ENCODE assay signal across 18 cellular contexts in the genomic region with DNA sequence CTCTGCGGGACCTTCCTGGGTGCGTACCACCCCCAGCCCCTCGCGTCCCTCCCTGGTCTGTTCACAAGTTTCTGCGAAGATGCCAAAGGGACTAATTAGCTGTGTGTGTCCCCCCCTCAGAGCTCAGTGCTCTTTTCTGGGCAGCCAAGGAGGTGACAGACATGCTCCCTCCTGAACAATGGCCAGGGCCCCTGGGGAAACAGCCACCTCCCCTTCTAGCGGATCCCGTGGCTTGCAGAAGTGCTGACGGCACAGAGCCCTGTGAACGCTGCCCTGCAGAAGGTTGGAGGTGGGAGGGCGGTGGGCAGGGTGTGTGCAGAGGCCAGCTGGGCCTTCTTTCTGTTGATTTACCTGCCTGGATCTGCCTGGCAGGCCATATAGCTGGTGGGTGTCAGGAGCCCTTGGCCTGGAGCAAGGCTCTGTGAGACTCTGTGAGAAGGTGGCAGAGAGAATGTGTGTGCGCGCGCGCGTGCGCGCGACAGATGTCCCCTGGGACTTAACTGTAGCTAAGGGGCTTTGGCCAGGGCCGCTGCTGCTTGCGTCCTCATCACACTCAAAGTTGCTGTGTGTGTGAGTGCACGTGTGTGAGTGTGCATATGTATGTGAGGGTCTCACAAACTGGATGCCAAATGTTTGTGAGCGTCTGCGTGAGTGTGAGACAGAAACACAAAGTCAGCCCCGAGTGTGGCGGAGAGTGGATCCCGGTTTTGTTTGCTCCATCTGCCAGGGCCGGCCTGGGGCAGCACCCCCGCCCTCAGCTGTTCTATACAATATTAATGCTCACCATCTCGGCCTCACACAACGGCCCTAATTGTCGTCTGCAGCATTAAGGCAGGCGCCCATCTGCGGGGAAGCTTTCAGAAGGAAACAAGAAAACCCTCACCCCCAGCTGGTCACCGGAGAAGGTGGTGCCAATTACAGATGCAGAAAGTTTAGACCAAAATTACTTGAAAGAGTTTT. TPM values are rescaled to one million over a fixed set of nuclear protein-coding genes. Genes with fewer than 3 reads are reported as not detected.
DNase-seq lines count a peak whose midpoint lies in the region; FAIRE-seq and TF ChIP-seq lines count a peak whose summit lies in the region.
"Had no signal": no experiment of that assay in that cellular context is flagged by ENCODE, and none has a peak within 500 bp of the region (broad histone marks: within the 10 kb centered on the region; RNA-seq: fewer than 3 reads in every experiment).

No MANE protein-coding gene starts in this region.

- FAIRE-seq in D721Med (lab: Jason Lieb, UNC) (no peak), kidney (lab: Jason Lieb, UNC) (no peak)

- no peaks in the 10 kb centered on the region for H3K4me1 Mint-ChIP-seq in T-helper 2 cell treated with Interferon-gamma antibody and Interleukin-4, amounts not matched to agents 5 μg/mL and 100 μg/mL, for 36 hours (ENCODE audit: low read depth)
- H3K4me1 Mint-ChIP-seq: B cell had no signal

- peaks cover 28% of the 10 kb centered on the region for H3K27me3 Mint-ChIP-seq in T-helper 2 cell treated with Interferon-gamma antibody and Interleukin-4, amounts not matched to agents 5 μg/mL and 100 μg/mL, for 36 hours (ENCODE audit: low read depth)

- H3K27ac Mint-ChIP-seq in T-helper 2 cell treated with Interferon-gamma antibody and Interleukin-4, amounts not matched to agents 5 μg/mL and 100 μg/mL, for 36 hours: no peak overlapping the region
- H3K27ac Mint-ChIP-seq: activated CD8-positive, alpha-beta T cell treated with anti-CD3 and anti-CD28 coated beads, Interleukin-2, amount 10 ng/mL, durations not matched to agents 7 days and 5 days; activated T-helper 17 cell treated with anti-CD3 and anti-CD28 coated beads, Interleukin-2, amount 50 U/mL, for 72 hours; B cell had no signal

- POLR2A ChIA-PET in HEK293 (lab: Yijun Ruan, JAX): no interaction called here

- H3K4me3 ChIP-seq in HEK293 (ENCODE audit: low read depth, low read length) (no peak overlapping the region), kidney (ENCODE audit: low read length in 2 of 2) (no peak overlapping the region)
- H3K4me3 ChIP-seq: gastrocnemius medialis, GM23248, testis had no signal

- no peaks in the 10 kb centered on the region for H3K9me3 Mint-ChIP-seq in T-helper 2 cell treated with Interferon-gamma antibody and Interleukin-4, amounts not matched to agents 5 μg/mL and 100 μg/mL, for 36 hours
- H3K9me3 Mint-ChIP-seq: activated T-helper 17 cell treated with anti-CD3 and anti-CD28 coated beads, Interleukin-2, amount 50 U/mL, for 72 hours had no signal

- H3K9me3 ChIP-seq in HEK293 (ENCODE audit: control insufficient read depth, insufficient read depth, low read depth, low read length) (no peaks in the 10 kb centered on the region), kidney (ENCODE audit: control insufficient read depth in 1 of 2, low read length in 2 of 2) (no peaks in the 10 kb centered on the region)
- H3K9me3 ChIP-seq: gastrocnemius medialis, testis had no signal

- TF ChIP-seq CTCF in D721Med (IDR thresholded peaks at IDR 0.05; ENCODE audit: insufficient read depth, missing control alignments) (no peak), HEK293 (tag by site-specific recombination; IDR thresholded peaks at IDR 0.05) (no peak), kidney (IDR thresholded peaks at IDR 0.05; ENCODE audit: borderline replicate concordance, extremely low read depth, insufficient read depth) (no peak)

- H3K4me1 ChIP-seq in HEK293 (ENCODE audit: control insufficient read depth, insufficient read depth, low read length) (no peaks in the 10 kb centered on the region), kidney (ENCODE audit: control insufficient read depth in 1 of 2, insufficient read depth in 1 of 2, low read depth in 1 of 2, low read length in 2 of 2) (no peaks in the 10 kb centered on the region)
- H3K4me1 ChIP-seq: gastrocnemius medialis, testis had no signal

- CTCF ChIA-PET in HEK293 (lab: Yijun Ruan, JAX): interaction anchor here (0.5 to 0.9 kb wide), 2 partner anchors 38 to 49 kb away, joined by 3 to 5 read pairs; no protein-coding TSS in a partner anchor

- intact Hi-C loops in kidney (cut with DNase I): no loop called here

- H3K36me3 Mint-ChIP-seq in T-helper 2 cell treated with Interferon-gamma antibody and Interleukin-4, amounts not matched to agents 5 μg/mL and 100 μg/mL, for 36 hours (ENCODE audit: low read depth): no peaks in the 10 kb centered on the region

- H3K4me3 Mint-ChIP-seq in T-helper 2 cell treated with Interferon-gamma antibody and Interleukin-4, amounts not matched to agents 5 μg/mL and 100 μg/mL, for 36 hours: no peak overlapping the region
- H3K4me3 Mint-ChIP-seq: activated CD8-positive, alpha-beta T cell treated with anti-CD3 and anti-CD28 coated beads, Interleukin-2, amount 10 ng/mL, durations not matched to agents 7 days and 5 days; activated T-helper 17 cell treated with anti-CD3 and anti-CD28 coated beads, Interleukin-2, amount 50 U/mL, for 72 hours; B cell had no signal

- DNase-seq in D721Med (ENCODE audit: insufficient read length, low spot score) (peak; percentile 66), NCI-H526 treated with DMSO at 0.1 percent for 48 hours (lab: John Stamatoyannopoulos, UW) (peak; percentile 58), kidney (peak; percentile 41), H4 (ENCODE audit: low spot score) (no peak), amygdala (lab: John Stamatoyannopoulos, UW) (no peak), mucosa of gallbladder (ENCODE audit: low spot score) (no peak)
- no peak for DNase-seq in T-helper 2 cell treated with Interferon-gamma antibody and Interleukin-4, amounts not matched to agents 5 μg/mL and 100 μg/mL, for 36 hours (ENCODE audit: low spot score)
- DNase-seq: gastrocnemius medialis; stimulated activated CD4-positive, alpha-beta T cell treated with anti-CD3 and anti-CD28 coated beads, Interleukin-4, amount 100 ng/mL, for 4 hours had no signal

- H3K27ac ChIP-seq in HEK293 (ENCODE audit: extremely low read depth, low read depth, low read length) (no peak overlapping the region), kidney (ENCODE audit: low read depth in 2 of 2, low read length in 2 of 2) (no peak overlapping the region)
- H3K27ac ChIP-seq: gastrocnemius medialis, GM23248, testis had no signal

- no peak overlapping the region for H3K9ac ChIP-seq in kidney (ENCODE audit: low read length in 2 of 2)
- H3K9ac ChIP-seq: GM23248 had no signal

- H3K36me3 ChIP-seq in HEK293 (ENCODE audit: control insufficient read depth in 2 of 2, insufficient read depth in 1 of 2, low read length in 2 of 2) (no peaks in the 10 kb centered on the region), kidney (ENCODE audit: control insufficient read depth in 1 of 2, insufficient read depth in 2 of 2, low read length in 2 of 2) (no peaks in the 10 kb centered on the region)
- H3K36me3 ChIP-seq: gastrocnemius medialis had no signal

TF ChIP-seq in HEK293, 187 proteins besides CTCF, POLR2A, EP300 and RAD21:
- TF ChIP-seq EGR2 (tag by site-specific recombination; IDR thresholded peaks at IDR 0.05; ENCODE audit: low read depth) (0 out of 2 replicates have a peak, but pooled peaks have one; percentile 20), ZBTB48 (tag by site-specific recombination; IDR thresholded peaks at IDR 0.05) (no peak), RBAK (tag by site-specific recombination; IDR thresholded peaks at IDR 0.05) (no peak), ZNF341 (tag by site-specific recombination; IDR thresholded peaks at IDR 0.05; ENCODE audit: low read depth) (no peak), ZIC2 (tag by site-specific recombination; IDR thresholded peaks at IDR 0.05) (no peak), BCL11B (tag by site-specific recombination; IDR thresholded peaks at IDR 0.05; ENCODE audit: low read depth) (no peak), ZNF146 (tag by site-specific recombination; IDR thresholded peaks at IDR 0.05) (no peak)

RNA-seq across cellular contexts. Expression of a gene that starts 3.4 kb away (rescaled TPM):
- total RNA-seq in kidney (not detected), mucosa of gallbladder (0.17 TPM)
- polyA plus RNA-seq in kidney (ENCODE audit: insufficient read depth, low read depth, low replicate concordance): not detected
- total RNA-seq in H4 (2014; rRNA removed; shearing (Covaris generic)): 0.27 and 1.5 TPM in 2 replicates
- total RNA-seq: activated CD8-positive, alpha-beta T cell treated with anti-CD3 and anti-CD28 coated beads, Interleukin-2, amount 10 ng/mL, durations not matched to agents 7 days and 5 days; gastrocnemius medialis; GM23248; MCF 10A; osteocyte; skeletal muscle tissue had no signal
- polyA plus RNA-seq: GM23248 had no signal

RNA-seq across cellular contexts. Expression of a gene that starts 53.5 kb away (rescaled TPM):
- total RNA-seq in kidney (not detected), mucosa of gallbladder (not detected)
- not detected for polyA plus RNA-seq in kidney (ENCODE audit: insufficient read depth, low read depth, low replicate concordance)
- total RNA-seq in H4 (2014; rRNA removed; shearing (Covaris generic)): not detected in 2 replicates
- total RNA-seq: activated CD8-positive, alpha-beta T cell treated with anti-CD3 and anti-CD28 coated beads, Interleukin-2, amount 10 ng/mL, durations not matched to agents 7 days and 5 days; activated T-helper 17 cell treated with anti-CD3 and anti-CD28 coated beads, Interleukin-2, amount 50 U/mL, for 72 hours; B cell; gastrocnemius medialis; GM23248; MCF 10A; osteocyte; skeletal muscle tissue had no signal
- polyA plus RNA-seq: GM23248 had no signal

Comparison
In these comparisons a context has a peak if more than half of its experiments do, and no peak if none do; other contexts are left out.
1. DNase-seq: peak in D721Med (single experiment), NCI-H526 treated with DMSO at 0.1 percent for 48 hours (single experiment) and kidney (single experiment); none in H4 (single experiment), amygdala (0 of 56), T-helper 2 cell treated with Interferon-gamma antibody and Interleukin-4, amounts not matched to agents 5 μg/mL and 100 μg/mL, for 36 hours (single experiment) and mucosa of gallbladder (single experiment).